In genomic region chr17:21374455-21375161, GRCh38 we compare ENCODE assay signal across 2 cellular contexts.
A peak's percentile ranks its signal among the peaks of the same experiment; 100 is the strongest.
TF ChIP-seq lines count a peak whose summit lies in the region.

No MANE protein-coding gene starts in this region.

TF ChIP-seq in GM23338, 12 proteins besides CTCF, POLR2A, EP300 and RAD21:
- no peak for TF ChIP-seq EZH2phosphoT487 (IDR thresholded peaks at IDR 0.05; ENCODE audit: unreplicated experiment)
- TF ChIP-seq REST (IDR thresholded peaks at IDR 0.05; ENCODE audit: unreplicated experiment), result no peak
- TF ChIP-seq ZNF114 (CRISPR knock-in tag; IDR thresholded peaks at IDR 0.05), result no peak
- no peak for TF ChIP-seq ZNF462 (CRISPR knock-in tag; IDR thresholded peaks at IDR 0.05)
- no peak for TF ChIP-seq POLR2AphosphoS5 (IDR thresholded peaks at IDR 0.05; ENCODE audit: low read depth)
- peak; percentile 11 for TF ChIP-seq EZH2 (IDR thresholded peaks at IDR 0.05; ENCODE audit: low read depth, unreplicated experiment)

TF ChIP-seq in H1, 55 proteins besides CTCF, POLR2A, EP300 and RAD21:
- TF ChIP-seq KDM1A (IDR thresholded peaks at IDR 0.05; ENCODE audit: borderline replicate concordance, low read length) (peak; percentile 94), YY1 (IDR thresholded peaks at IDR 0.05; ENCODE audit: low read depth, low read length) (no peak), FOSL1 (IDR thresholded peaks at IDR 0.05; ENCODE audit: insufficient read depth, low read depth, low read length) (no peak), USF2 (IDR thresholded peaks at IDR 0.05; ENCODE audit: low read length) (no peak)
